8 cellular contexts compared by ENCODE assay signal in genomic region chr6:7106752-7107577, GRCh38. TPM values are rescaled to one million over a fixed set of nuclear protein-coding genes. Genes with fewer than 3 reads are reported as not detected.
DNase-seq lines count a peak whose midpoint lies in the region; ATAC-seq and TF ChIP-seq lines count a peak whose summit lies in the region.

No MANE protein-coding gene starts in this region.

- TF ChIP-seq CTCF in CD4-positive, alpha-beta T cell (IDR thresholded peaks at IDR 0.05), result peak; percentile 60
- TF ChIP-seq CTCF in dorsolateral prefrontal cortex (IDR thresholded peaks at IDR 0.05 in 54 of 56, conservative IDR thresholded peaks at IDR 0.05 in 2 of 56; ENCODE audit: low read depth in 1 of 56, partially characterized antibody in 56 of 56) (peak in 1 of 56 donors; percentile 7), mesothelial cell of epicardium (IDR thresholded peaks at IDR 0.05; ENCODE audit: unreplicated experiment) (peak; percentile 19)

- CTCF ChIA-PET in CD4-positive, alpha-beta T cell (lab: Charles Lee), result interaction anchor here (0.6 to 1.4 kb wide), 7 partner anchors 9 to 383 kb away, joined by 3 to 4 read pairs (median 3); no protein-coding TSS in a partner anchor

- peak overlapping the region; percentile 74 for H3K27ac ChIP-seq in CD4-positive, alpha-beta T cell (ENCODE audit: low read depth, low read length)
- peak overlapping the region in 19 of 59 donors; percentile 36 to 89 (median 78) for H3K27ac ChIP-seq in dorsolateral prefrontal cortex

- peak overlapping the region; percentile 100 for H3K4me3 Mint-ChIP-seq in CD4-positive, alpha-beta T cell
- H3K4me3 Mint-ChIP-seq in mesothelial cell of epicardium, result peak overlapping the region; percentile 80

- peak; percentile 40 to 71 (median 56) for DNase-seq in CD4-positive, alpha-beta T cell
- DNase-seq in HUDEP-2 (lab: John Stamatoyannopoulos, UW; ENCODE audit: unreplicated experiment in 76 of 76), result peak in 71 of 76 experiments; percentile 40 to 89 (median 74)
- DNase-seq in activated CD4-positive, alpha-beta T cell treated with anti-CD3 and anti-CD28 coated beads for 1 hour, result peak; percentile 53
- no peak for DNase-seq in dorsolateral prefrontal cortex
- DNase-seq in mesothelial cell of epicardium (ENCODE audit: low spot score in 2 of 2, unreplicated experiment in 2 of 2), result peak in 1 of 2 experiments; percentile 50
- peak; percentile 53 for DNase-seq in stimulated activated CD8-positive, alpha-beta memory T cell treated with anti-CD3 and anti-CD28 coated beads, Interleukin-7, amount 100 ng/mL, for 48 hours (ENCODE audit: extremely low read depth in 1 of 2, low read depth in 1 of 2)
- no peak for DNase-seq in NCI-H1930 (lab: John Stamatoyannopoulos, UW)

- POLR2A ChIA-PET in CD4-positive, alpha-beta T cell (lab: Charles Lee), result interaction anchor here (0.7 to 8.2 kb wide), 11 partner anchors 10 to 448 kb away, joined by 3 to 85 read pairs (median 7); no protein-coding TSS in a partner anchor

- peak; percentile 58 for ATAC-seq in CD4-positive, alpha-beta T cell (ENCODE audit: poor library complexity)
- ATAC-seq in GM19463 (IDR thresholded peaks at IDR 0.05; ENCODE audit: unreplicated experiment), result peak; percentile 27

- peak overlapping the region; percentile 93 for H3K27ac Mint-ChIP-seq in CD4-positive, alpha-beta T cell
- peak overlapping the region; percentile 92 for H3K27ac Mint-ChIP-seq in mesothelial cell of epicardium

- peaks cover 36% of the 10 kb centered on the region for H3K4me1 Mint-ChIP-seq in CD4-positive, alpha-beta T cell (ENCODE audit: low read depth)
- peaks cover 29% of the 10 kb centered on the region for H3K4me1 Mint-ChIP-seq in mesothelial cell of epicardium

- intact Hi-C loops in CD4-positive, alpha-beta T cell (cut with DNase I, micrococcal nuclease), result loop anchor here (2.0 to 10.0 kb wide), 7 partner anchors 20 to 452 kb away; no protein-coding TSS in a partner anchor
- intact Hi-C loops in dorsolateral prefrontal cortex (cut with DNase I), result loop anchor here in 1 of 2 donors (10.0 kb wide), 1 partner anchor 138 kb away; no protein-coding TSS in a partner anchor

- no peaks in the 10 kb centered on the region for H3K9me3 ChIP-seq in CD4-positive, alpha-beta T cell (ENCODE audit: control insufficient read depth, low read length)

- peak overlapping the region; percentile 54 to 87 (median 73) for H3K4me3 ChIP-seq in dorsolateral prefrontal cortex

- H3K36me3 Mint-ChIP-seq in CD4-positive, alpha-beta T cell (ENCODE audit: low read depth), result peaks cover 19% of the 10 kb centered on the region
- H3K36me3 Mint-ChIP-seq in mesothelial cell of epicardium, result no peaks in the 10 kb centered on the region

- no peaks in the 10 kb centered on the region for H3K27me3 ChIP-seq in CD4-positive, alpha-beta T cell (ENCODE audit: control insufficient read depth, insufficient read depth, low read length)
- peaks cover 0 to 44% (median 13%) of the 10 kb centered on the region in 45 donors for H3K27me3 ChIP-seq in dorsolateral prefrontal cortex

- H3K9me3 Mint-ChIP-seq in CD4-positive, alpha-beta T cell, result no peaks in the 10 kb centered on the region
- H3K9me3 Mint-ChIP-seq in mesothelial cell of epicardium, result no peaks in the 10 kb centered on the region

- peaks cover under 1% of the 10 kb centered on the region for H3K27me3 Mint-ChIP-seq in CD4-positive, alpha-beta T cell
- no peaks in the 10 kb centered on the region for H3K27me3 Mint-ChIP-seq in mesothelial cell of epicardium (ENCODE audit: low read depth)

RNA-seq across cellular contexts. Expression of gene RREB1, which starts 0.8 kb away (rescaled TPM):
- 10 to 100 TPM; 56.5 to 60.0 TPM for total RNA-seq in CD4-positive, alpha-beta T cell
- total RNA-seq in dorsolateral prefrontal cortex, result 10 to 100 TPM in 27 of 120 experiments, 1 to 10 TPM in 93; 3.4 to 21.0 (median 7.6) TPM
- 55.4 to 63.0 TPM (median 57.5 TPM) in 3 replicates for total RNA-seq in mesothelial cell of epicardium

Comparison
In these comparisons a context has a peak if more than half of its experiments do, and no peak if none do; other contexts are left out.
1. DNase-seq: peak in CD4-positive, alpha-beta T cell (10 of 10), HUDEP-2 (71 of 76), activated CD4-positive, alpha-beta T cell treated with anti-CD3 and anti-CD28 coated beads for 1 hour (single experiment) and stimulated activated CD8-positive, alpha-beta memory T cell treated with anti-CD3 and anti-CD28 coated beads, Interleukin-7, amount 100 ng/mL, for 48 hours (2 of 2); none in dorsolateral prefrontal cortex (0 of 10) and NCI-H1930 (0 of 2).